Comparison of ENCODE assay signal across 1 cellular context in the genomic region with DNA sequence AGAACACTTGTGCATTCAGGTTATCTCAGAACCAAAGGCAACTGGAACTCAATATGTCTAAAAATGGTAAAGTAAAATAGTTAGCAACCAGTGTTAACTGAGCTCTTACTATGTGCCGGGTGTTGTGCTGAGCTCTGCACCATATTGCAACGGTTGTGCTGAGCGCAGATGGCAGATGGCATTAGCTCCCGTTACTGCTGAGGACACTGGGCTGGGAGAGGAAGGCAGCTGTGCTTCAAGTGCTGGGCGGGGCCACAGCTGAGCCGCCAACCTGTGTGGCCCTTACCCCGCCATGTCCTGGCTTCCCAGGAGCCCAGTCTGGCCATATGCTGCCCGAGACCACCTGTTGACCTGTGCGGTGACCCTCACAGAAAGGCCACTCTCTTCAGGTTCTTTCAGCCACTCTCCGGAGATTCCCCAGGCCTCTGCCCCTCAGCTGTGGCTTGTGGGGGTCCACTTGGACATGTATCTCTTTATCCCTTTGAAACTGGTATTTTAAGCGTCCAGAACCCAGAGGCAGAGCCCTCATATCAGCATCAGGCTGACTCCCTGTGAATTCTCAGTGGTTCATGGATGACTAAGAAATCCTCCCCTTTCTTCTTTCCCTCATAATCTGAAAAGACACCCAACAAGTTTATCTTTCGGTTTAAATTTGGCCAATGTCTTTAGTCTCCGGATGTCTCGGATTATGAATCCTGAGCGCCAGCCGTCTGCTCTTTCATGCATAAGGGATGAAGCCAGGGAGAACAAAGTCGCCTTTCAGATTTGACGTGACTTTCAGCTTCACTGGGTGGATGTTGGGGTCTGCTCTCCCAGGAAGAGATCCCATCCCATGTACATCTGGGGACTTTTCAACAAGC.
A peak's percentile ranks its signal among the peaks of the same experiment; 100 is the strongest.
TF ChIP-seq lines count a peak whose summit lies in the region.

No MANE protein-coding gene starts in this region.

TF ChIP-seq in K562, 482 proteins besides CTCF, POLR2A, EP300 and RAD21 (continues in another document):
- TF ChIP-seq RBM15 (IDR thresholded peaks at IDR 0.05; ENCODE audit: insufficient read depth, low read length) (no peak), FOXJ3 (CRISPR knock-in tag; IDR thresholded peaks at IDR 0.05) (no peak), KLF16 (IDR thresholded peaks at IDR 0.05) (peak; percentile 20), TRIM24 (IDR thresholded peaks at IDR 0.05) (no peak), TCF7 (IDR thresholded peaks at IDR 0.05; ENCODE audit: borderline replicate concordance) (no peak), ZNF24 (IDR thresholded peaks at IDR 0.05) (no peak), KDM1A (IDR thresholded peaks at IDR 0.05) (peak; percentile 25 to 33; a peak in 2 of 4 replicates), ZNF354B (CRISPR knock-in tag; IDR thresholded peaks at IDR 0.05) (no peak), CBFB (CRISPR knock-in tag; IDR thresholded peaks at IDR 0.05) (no peak), ZNF23 (CRISPR knock-in tag; IDR thresholded peaks at IDR 0.05) (no peak), ZFPM2 (CRISPR knock-in tag; IDR thresholded peaks at IDR 0.05) (no peak), HIVEP1 (CRISPR knock-in tag; IDR thresholded peaks at IDR 0.05) (no peak), TCF3 (CRISPR knock-in tag; IDR thresholded peaks at IDR 0.05) (peak; percentile 69; the same call in 1 of the 2 replicates), ARID1B (IDR thresholded peaks at IDR 0.05) (peak; percentile 57), NFIC (IDR thresholded peaks at IDR 0.05) (0 out of 2 replicates have a peak, but pooled peaks have one; percentile 5), TBL1XR1 (IDR thresholded peaks at IDR 0.05; ENCODE audit: low read length in 2 of 2) (0 out of 4 replicates have a peak, but pooled peaks of 1 of the 2 experiments have one; percentile 33), ELF1 (tag; IDR thresholded peaks at IDR 0.05) (no peak), NFE2L1 (tag; IDR thresholded peaks at IDR 0.05; ENCODE audit: borderline replicate concordance, low read depth) (no peak), GABPB1 (CRISPR knock-in tag; IDR thresholded peaks at IDR 0.05) (no peak), CBFA2T3 (IDR thresholded peaks at IDR 0.05) (peak; percentile 68), GATAD2A (IDR thresholded peaks at IDR 0.05) (no peak), POLR2G (IDR thresholded peaks at IDR 0.05; ENCODE audit: low read depth, low read length) (no peak), SMAD4 (CRISPR knock-in tag; conservative IDR thresholded peaks at IDR 0.05) (0 out of 2 replicates have a peak, but pooled peaks have one; percentile 31), GTF2E2 (tag; IDR thresholded peaks at IDR 0.05) (0 out of 2 replicates have a peak, but pooled peaks have one; percentile 13)
- TF ChIP-seq, protein P1, sequence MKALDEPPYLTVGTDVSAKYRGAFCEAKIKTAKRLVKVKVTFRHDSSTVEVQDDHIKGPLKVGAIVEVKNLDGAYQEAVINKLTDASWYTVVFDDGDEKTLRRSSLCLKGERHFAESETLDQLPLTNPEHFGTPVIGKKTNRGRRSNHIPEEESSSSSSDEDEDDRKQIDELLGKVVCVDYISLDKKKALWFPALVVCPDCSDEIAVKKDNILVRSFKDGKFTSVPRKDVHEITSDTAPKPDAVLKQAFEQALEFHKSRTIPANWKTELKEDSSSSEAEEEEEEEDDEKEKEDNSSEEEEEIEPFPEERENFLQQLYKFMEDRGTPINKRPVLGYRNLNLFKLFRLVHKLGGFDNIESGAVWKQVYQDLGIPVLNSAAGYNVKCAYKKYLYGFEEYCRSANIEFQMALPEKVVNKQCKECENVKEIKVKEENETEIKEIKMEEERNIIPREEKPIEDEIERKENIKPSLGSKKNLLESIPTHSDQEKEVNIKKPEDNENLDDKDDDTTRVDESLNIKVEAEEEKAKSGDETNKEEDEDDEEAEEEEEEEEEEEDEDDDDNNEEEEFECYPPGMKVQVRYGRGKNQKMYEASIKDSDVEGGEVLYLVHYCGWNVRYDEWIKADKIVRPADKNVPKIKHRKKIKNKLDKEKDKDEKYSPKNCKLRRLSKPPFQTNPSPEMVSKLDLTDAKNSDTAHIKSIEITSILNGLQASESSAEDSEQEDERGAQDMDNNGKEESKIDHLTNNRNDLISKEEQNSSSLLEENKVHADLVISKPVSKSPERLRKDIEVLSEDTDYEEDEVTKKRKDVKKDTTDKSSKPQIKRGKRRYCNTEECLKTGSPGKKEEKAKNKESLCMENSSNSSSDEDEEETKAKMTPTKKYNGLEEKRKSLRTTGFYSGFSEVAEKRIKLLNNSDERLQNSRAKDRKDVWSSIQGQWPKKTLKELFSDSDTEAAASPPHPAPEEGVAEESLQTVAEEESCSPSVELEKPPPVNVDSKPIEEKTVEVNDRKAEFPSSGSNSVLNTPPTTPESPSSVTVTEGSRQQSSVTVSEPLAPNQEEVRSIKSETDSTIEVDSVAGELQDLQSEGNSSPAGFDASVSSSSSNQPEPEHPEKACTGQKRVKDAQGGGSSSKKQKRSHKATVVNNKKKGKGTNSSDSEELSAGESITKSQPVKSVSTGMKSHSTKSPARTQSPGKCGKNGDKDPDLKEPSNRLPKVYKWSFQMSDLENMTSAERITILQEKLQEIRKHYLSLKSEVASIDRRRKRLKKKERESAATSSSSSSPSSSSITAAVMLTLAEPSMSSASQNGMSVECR (CRISPR knock-in tag; IDR thresholded peaks at IDR 0.05), result no peak; the same call in 1 of the 2 replicates
- TF ChIP-seq, protein P2, sequence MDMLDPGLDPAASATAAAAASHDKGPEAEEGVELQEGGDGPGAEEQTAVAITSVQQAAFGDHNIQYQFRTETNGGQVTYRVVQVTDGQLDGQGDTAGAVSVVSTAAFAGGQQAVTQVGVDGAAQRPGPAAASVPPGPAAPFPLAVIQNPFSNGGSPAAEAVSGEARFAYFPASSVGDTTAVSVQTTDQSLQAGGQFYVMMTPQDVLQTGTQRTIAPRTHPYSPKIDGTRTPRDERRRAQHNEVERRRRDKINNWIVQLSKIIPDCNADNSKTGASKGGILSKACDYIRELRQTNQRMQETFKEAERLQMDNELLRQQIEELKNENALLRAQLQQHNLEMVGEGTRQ (CRISPR knock-in tag; IDR thresholded peaks at IDR 0.05), result no peak
- TF ChIP-seq, protein P3, sequence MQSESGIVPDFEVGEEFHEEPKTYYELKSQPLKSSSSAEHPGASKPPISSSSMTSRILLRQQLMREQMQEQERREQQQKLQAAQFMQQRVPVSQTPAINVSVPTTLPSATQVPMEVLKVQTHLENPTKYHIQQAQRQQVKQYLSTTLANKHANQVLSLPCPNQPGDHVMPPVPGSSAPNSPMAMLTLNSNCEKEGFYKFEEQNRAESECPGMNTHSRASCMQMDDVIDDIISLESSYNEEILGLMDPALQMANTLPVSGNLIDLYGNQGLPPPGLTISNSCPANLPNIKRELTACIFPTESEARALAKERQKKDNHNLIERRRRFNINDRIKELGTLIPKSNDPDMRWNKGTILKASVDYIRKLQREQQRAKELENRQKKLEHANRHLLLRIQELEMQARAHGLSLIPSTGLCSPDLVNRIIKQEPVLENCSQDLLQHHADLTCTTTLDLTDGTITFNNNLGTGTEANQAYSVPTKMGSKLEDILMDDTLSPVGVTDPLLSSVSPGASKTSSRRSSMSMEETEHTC (IDR thresholded peaks at IDR 0.05), result no peak
- TF ChIP-seq, protein P4, sequence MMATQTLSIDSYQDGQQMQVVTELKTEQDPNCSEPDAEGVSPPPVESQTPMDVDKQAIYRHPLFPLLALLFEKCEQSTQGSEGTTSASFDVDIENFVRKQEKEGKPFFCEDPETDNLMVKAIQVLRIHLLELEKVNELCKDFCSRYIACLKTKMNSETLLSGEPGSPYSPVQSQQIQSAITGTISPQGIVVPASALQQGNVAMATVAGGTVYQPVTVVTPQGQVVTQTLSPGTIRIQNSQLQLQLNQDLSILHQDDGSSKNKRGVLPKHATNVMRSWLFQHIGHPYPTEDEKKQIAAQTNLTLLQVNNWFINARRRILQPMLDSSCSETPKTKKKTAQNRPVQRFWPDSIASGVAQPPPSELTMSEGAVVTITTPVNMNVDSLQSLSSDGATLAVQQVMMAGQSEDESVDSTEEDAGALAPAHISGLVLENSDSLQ (IDR thresholded peaks at IDR 0.05), result no peak
- TF ChIP-seq, protein P5, sequence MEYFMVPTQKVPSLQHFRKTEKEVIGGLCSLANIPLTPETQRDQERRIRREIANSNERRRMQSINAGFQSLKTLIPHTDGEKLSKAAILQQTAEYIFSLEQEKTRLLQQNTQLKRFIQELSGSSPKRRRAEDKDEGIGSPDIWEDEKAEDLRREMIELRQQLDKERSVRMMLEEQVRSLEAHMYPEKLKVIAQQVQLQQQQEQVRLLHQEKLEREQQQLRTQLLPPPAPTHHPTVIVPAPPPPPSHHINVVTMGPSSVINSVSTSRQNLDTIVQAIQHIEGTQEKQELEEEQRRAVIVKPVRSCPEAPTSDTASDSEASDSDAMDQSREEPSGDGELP (CRISPR knock-in tag; IDR thresholded peaks at IDR 0.05; ENCODE audit: borderline replicate concordance), result peak; percentile 54; the same call in 1 of the 2 replicates
- TF ChIP-seq, protein P6, sequence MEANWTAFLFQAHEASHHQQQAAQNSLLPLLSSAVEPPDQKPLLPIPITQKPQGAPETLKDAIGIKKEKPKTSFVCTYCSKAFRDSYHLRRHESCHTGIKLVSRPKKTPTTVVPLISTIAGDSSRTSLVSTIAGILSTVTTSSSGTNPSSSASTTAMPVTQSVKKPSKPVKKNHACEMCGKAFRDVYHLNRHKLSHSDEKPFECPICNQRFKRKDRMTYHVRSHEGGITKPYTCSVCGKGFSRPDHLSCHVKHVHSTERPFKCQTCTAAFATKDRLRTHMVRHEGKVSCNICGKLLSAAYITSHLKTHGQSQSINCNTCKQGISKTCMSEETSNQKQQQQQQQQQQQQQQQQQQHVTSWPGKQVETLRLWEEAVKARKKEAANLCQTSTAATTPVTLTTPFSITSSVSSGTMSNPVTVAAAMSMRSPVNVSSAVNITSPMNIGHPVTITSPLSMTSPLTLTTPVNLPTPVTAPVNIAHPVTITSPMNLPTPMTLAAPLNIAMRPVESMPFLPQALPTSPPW (CRISPR knock-in tag; IDR thresholded peaks at IDR 0.05), result 0 out of 2 replicates have a peak, but pooled peaks have one; percentile 18
- TF ChIP-seq, protein P7, sequence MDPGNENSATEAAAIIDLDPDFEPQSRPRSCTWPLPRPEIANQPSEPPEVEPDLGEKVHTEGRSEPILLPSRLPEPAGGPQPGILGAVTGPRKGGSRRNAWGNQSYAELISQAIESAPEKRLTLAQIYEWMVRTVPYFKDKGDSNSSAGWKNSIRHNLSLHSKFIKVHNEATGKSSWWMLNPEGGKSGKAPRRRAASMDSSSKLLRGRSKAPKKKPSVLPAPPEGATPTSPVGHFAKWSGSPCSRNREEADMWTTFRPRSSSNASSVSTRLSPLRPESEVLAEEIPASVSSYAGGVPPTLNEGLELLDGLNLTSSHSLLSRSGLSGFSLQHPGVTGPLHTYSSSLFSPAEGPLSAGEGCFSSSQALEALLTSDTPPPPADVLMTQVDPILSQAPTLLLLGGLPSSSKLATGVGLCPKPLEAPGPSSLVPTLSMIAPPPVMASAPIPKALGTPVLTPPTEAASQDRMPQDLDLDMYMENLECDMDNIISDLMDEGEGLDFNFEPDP (CRISPR knock-in tag; IDR thresholded peaks at IDR 0.05), result no peak
- TF ChIP-seq, protein P8, sequence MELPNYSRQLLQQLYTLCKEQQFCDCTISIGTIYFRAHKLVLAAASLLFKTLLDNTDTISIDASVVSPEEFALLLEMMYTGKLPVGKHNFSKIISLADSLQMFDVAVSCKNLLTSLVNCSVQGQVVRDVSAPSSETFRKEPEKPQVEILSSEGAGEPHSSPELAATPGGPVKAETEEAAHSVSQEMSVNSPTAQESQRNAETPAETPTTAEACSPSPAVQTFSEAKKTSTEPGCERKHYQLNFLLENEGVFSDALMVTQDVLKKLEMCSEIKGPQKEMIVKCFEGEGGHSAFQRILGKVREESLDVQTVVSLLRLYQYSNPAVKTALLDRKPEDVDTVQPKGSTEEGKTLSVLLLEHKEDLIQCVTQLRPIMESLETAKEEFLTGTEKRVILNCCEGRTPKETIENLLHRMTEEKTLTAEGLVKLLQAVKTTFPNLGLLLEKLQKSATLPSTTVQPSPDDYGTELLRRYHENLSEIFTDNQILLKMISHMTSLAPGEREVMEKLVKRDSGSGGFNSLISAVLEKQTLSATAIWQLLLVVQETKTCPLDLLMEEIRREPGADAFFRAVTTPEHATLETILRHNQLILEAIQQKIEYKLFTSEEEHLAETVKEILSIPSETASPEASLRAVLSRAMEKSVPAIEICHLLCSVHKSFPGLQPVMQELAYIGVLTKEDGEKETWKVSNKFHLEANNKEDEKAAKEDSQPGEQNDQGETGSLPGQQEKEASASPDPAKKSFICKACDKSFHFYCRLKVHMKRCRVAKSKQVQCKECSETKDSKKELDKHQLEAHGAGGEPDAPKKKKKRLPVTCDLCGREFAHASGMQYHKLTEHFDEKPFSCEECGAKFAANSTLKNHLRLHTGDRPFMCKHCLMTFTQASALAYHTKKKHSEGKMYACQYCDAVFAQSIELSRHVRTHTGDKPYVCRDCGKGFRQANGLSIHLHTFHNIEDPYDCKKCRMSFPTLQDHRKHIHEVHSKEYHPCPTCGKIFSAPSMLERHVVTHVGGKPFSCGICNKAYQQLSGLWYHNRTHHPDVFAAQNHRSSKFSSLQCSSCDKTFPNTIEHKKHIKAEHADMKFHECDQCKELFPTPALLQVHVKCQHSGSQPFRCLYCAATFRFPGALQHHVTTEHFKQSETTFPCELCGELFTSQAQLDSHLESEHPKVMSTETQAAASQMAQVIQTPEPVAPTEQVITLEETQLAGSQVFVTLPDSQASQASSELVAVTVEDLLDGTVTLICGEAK (IDR thresholded peaks at IDR 0.05), result no peak
- TF ChIP-seq, protein P8 (CRISPR knock-in tag; IDR thresholded peaks at IDR 0.05), result 0 out of 2 replicates have a peak, but pooled peaks have one; percentile 46
